18 cellular contexts compared by ENCODE assay signal in the genomic region with DNA sequence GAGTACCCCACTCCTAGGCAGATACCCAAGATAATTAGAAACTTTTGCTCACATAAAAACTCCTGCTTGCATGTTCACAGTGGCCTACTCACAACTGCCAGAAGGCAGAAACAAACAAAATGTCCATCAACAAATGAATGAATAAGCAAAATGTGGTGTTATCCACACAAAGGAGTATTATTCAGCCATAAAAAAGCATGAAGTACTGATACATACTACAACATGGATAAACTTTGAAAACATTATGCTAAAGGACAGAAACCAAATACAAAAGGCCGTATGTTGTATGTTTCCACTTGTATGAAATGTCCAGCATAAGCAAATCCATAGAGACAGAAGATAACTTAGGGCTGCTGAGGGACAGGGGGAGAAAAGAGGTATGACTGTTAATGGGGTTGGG. TPM values are rescaled to one million over a fixed set of nuclear protein-coding genes. Genes with fewer than 3 reads are reported as not detected.
DNase-seq lines count a peak whose midpoint lies in the region; ATAC-seq, FAIRE-seq and TF ChIP-seq lines count a peak whose summit lies in the region.
"Had no signal": no experiment of that assay in that cellular context is flagged by ENCODE, and none has a peak within 500 bp of the region (broad histone marks: within the 10 kb centered on the region; RNA-seq: fewer than 3 reads in every experiment).

No MANE protein-coding gene starts in this region.

- H3K27me3 ChIP-seq in H9 (ENCODE audit: insufficient read depth, low read length) (no peaks in the 10 kb centered on the region), astrocyte (ENCODE audit: insufficient read depth, low read length) (peaks cover 5% of the 10 kb centered on the region)
- H3K27me3 ChIP-seq: gastroesophageal sphincter, stomach had no signal

- H3K9me3 Mint-ChIP-seq in activated CD4-positive, alpha-beta T cell treated with anti-CD3 and anti-CD28 coated beads, Interleukin-2, amount 10 ng/mL, durations not matched to agents 24 days and 14 days = no peaks in the 10 kb centered on the region
- H3K9me3 Mint-ChIP-seq in activated CD4-positive, alpha-beta T cell treated with anti-CD3 and anti-CD28 coated beads, Interleukin-2, amount 10 ng/mL, durations not matched to agents 7 days and 5 days = no peaks in the 10 kb centered on the region
- H3K9me3 Mint-ChIP-seq in H9 (peaks cover 0 to 9% of the 10 kb centered on the region in 2 experiments; a peak in 1 of 5 replicates), astrocyte (ENCODE audit: unreplicated experiment) (peaks cover 1% of the 10 kb centered on the region), nephron (no peaks in the 10 kb centered on the region)

- H2AK5ac ChIP-seq in H9 (ENCODE audit: insufficient read length, low read length) = no peak overlapping the region

- H4K8ac ChIP-seq in H9 (replicated peaks; ENCODE audit: insufficient read length, low read depth, low read length) = no peak overlapping the region

- no CpG with 5 or more reads among the region's 1 CpG for WGBS in H9 (ENCODE audit: extremely low coverage, insufficient read length, low lambda C conversion rate)

- no peak overlapping the region for H3K14ac ChIP-seq in H9 (ENCODE audit: insufficient read depth, low read length)

- intact Hi-C loops in activated CD4-positive, alpha-beta T cell treated with anti-CD3 and anti-CD28 coated beads, Interleukin-2, amount 10 ng/mL, durations not matched to agents 24 days and 14 days (cut with micrococcal nuclease) = no loop called here
- intact Hi-C loops in posterior cingulate gyrus (cut with DNase I) = loop anchor here (5.0 kb wide), 1 partner anchor 44 kb away; the partner anchor contains the start of gene TAF1C

- H2BK15ac ChIP-seq in H9 (ENCODE audit: low read depth, low read length) = no peak overlapping the region

- peaks cover 4% of the 10 kb centered on the region for H3K36me3 Mint-ChIP-seq in activated CD4-positive, alpha-beta T cell treated with anti-CD3 and anti-CD28 coated beads, Interleukin-2, amount 10 ng/mL, durations not matched to agents 24 days and 14 days (ENCODE audit: low read depth)
- no peaks in the 10 kb centered on the region for H3K36me3 Mint-ChIP-seq in activated CD4-positive, alpha-beta T cell treated with anti-CD3 and anti-CD28 coated beads, Interleukin-2, amount 10 ng/mL, durations not matched to agents 7 days and 5 days (ENCODE audit: low read depth)
- H3K36me3 Mint-ChIP-seq in H9 (ENCODE audit: insufficient read depth in 1 of 3, low read depth in 3 of 3) (peaks cover 4 to 18% (median 6%) of the 10 kb centered on the region in 3 experiments; a peak in 6 of 7 replicates), astrocyte (ENCODE audit: low read depth, unreplicated experiment) (peaks cover 3% of the 10 kb centered on the region), nephron (ENCODE audit: low read depth) (peaks cover 14% of the 10 kb centered on the region)

- peaks cover 9% of the 10 kb centered on the region for H3K23me2 ChIP-seq in H9 (ENCODE audit: insufficient read length, low read depth, low read length, poor library complexity, severe bottlenecking)

- TF ChIP-seq CTCF in H9 (conservative IDR thresholded peaks at IDR 0.05) (no peak), astrocyte (IDR thresholded peaks at IDR 0.05; ENCODE audit: insufficient read depth, low read depth, low read length) (no peak), nephron (IDR thresholded peaks at IDR 0.05; ENCODE audit: unreplicated experiment in 3 of 3) (no peak)

- H3K36me3 ChIP-seq in astrocyte (ENCODE audit: insufficient read depth, low read length) = no peaks in the 10 kb centered on the region
- H3K36me3 ChIP-seq: gastroesophageal sphincter, stomach had no signal

- ATAC-seq in GM21447 (IDR thresholded peaks at IDR 0.05; ENCODE audit: unreplicated experiment) = no peak
- ATAC-seq: activated CD4-positive, CD25-positive, alpha-beta regulatory T cell treated with anti-CD3 and anti-CD28 coated beads, Interleukin-2, amount 50 U/mL, for 24 hours; gastroesophageal sphincter had no signal

- no peak overlapping the region for H4K5ac ChIP-seq in H9 (ENCODE audit: insufficient read length, low read depth, low read length)

- peaks cover 16% of the 10 kb centered on the region for H3K27me3 Mint-ChIP-seq in activated CD4-positive, alpha-beta T cell treated with anti-CD3 and anti-CD28 coated beads, Interleukin-2, amount 10 ng/mL, durations not matched to agents 24 days and 14 days
- peaks cover 4% of the 10 kb centered on the region for H3K27me3 Mint-ChIP-seq in activated CD4-positive, alpha-beta T cell treated with anti-CD3 and anti-CD28 coated beads, Interleukin-2, amount 10 ng/mL, durations not matched to agents 7 days and 5 days
- H3K27me3 Mint-ChIP-seq in H9 (ENCODE audit: low read depth) = peaks cover 16% of the 10 kb centered on the region
- peaks cover 5% of the 10 kb centered on the region for H3K27me3 Mint-ChIP-seq in astrocyte (ENCODE audit: low read depth, unreplicated experiment)
- peaks cover 5% of the 10 kb centered on the region for H3K27me3 Mint-ChIP-seq in nephron (ENCODE audit: low read depth)

- no peak overlapping the region for H3K18ac ChIP-seq in H9 (ENCODE audit: insufficient read length, low read depth, low read length)

- no peak overlapping the region for H3K27ac ChIP-seq in H9 (ENCODE audit: insufficient read length, low read depth, low read length)
- H3K27ac ChIP-seq in astrocyte (ENCODE audit: low read depth, low read length) = no peak overlapping the region
- H3K27ac ChIP-seq: gastroesophageal sphincter had no signal

- H3K9me3 ChIP-seq in H9 (ENCODE audit: control insufficient read depth, low read depth, low read length) (no peaks in the 10 kb centered on the region), astrocyte (ENCODE audit: insufficient read depth, low read depth, low read length) (no peaks in the 10 kb centered on the region)
- H3K9me3 ChIP-seq: gastroesophageal sphincter, stomach had no signal

- no peak overlapping the region for H2BK120ac ChIP-seq in H9 (ENCODE audit: low read depth, low read length, poor library complexity, severe bottlenecking)

- peaks cover 4% of the 10 kb centered on the region; the same call in 1 of the 2 replicates for H3K79me2 ChIP-seq in H9 (ENCODE audit: insufficient read depth, low read length)
- H3K79me2 ChIP-seq in astrocyte (ENCODE audit: insufficient read depth, low read length) = peaks cover 50% of the 10 kb centered on the region

- peak overlapping the region; percentile 43 for H3K4me3 Mint-ChIP-seq in activated CD4-positive, alpha-beta T cell treated with anti-CD3 and anti-CD28 coated beads, Interleukin-2, amount 10 ng/mL, durations not matched to agents 24 days and 14 days
- H3K4me3 Mint-ChIP-seq in activated CD4-positive, alpha-beta T cell treated with anti-CD3 and anti-CD28 coated beads, Interleukin-2, amount 10 ng/mL, durations not matched to agents 7 days and 5 days = no peak overlapping the region
- H3K4me3 Mint-ChIP-seq in H9 (peak overlapping the region; percentile 95 to 99; a peak in 4 of 5 replicates), astrocyte (ENCODE audit: unreplicated experiment) (peak overlapping the region; percentile 96), nephron (peak overlapping the region; percentile 97 to 100 (median 98))

- H4K20me1 ChIP-seq in H9 (ENCODE audit: control insufficient read depth, insufficient read depth, insufficient read length) (no peaks in the 10 kb centered on the region), astrocyte (ENCODE audit: insufficient read depth, low read length) (peaks cover 31% of the 10 kb centered on the region)

- H3K4me1 ChIP-seq in H9 (ENCODE audit: insufficient read depth, low read length) (peaks cover 7% of the 10 kb centered on the region; the same call in 1 of the 2 replicates), astrocyte (ENCODE audit: insufficient read depth, low read length) (peaks cover 10% of the 10 kb centered on the region)

- POLR2A ChIA-PET in activated CD4-positive, alpha-beta T cell treated with anti-CD3 and anti-CD28 coated beads, Interleukin-2, amount 10 ng/mL, durations not matched to agents 7 days and 5 days (lab: Charles Lee) = no interaction called here

- H3K4me2 ChIP-seq in H9 (ENCODE audit: insufficient read depth, insufficient read length, low read length) (peak overlapping the region; percentile 77), astrocyte (ENCODE audit: low read length) (peak overlapping the region; percentile 85)

- no peak overlapping the region for H3T11ph ChIP-seq in H9 (ENCODE audit: low read length)

- H3K4ac ChIP-seq in H9 (ENCODE audit: low read depth, low read length) = no peak overlapping the region

- no peak overlapping the region for H2BK5ac ChIP-seq in H9 (ENCODE audit: insufficient read length, low read length)

- no peak overlapping the region for H3K56ac ChIP-seq in H9 (ENCODE audit: insufficient read length, low read depth, low read length)

- CTCF ChIA-PET in activated CD4-positive, alpha-beta T cell treated with anti-CD3 and anti-CD28 coated beads, Interleukin-2, amount 10 ng/mL, durations not matched to agents 7 days and 5 days (lab: Charles Lee) = interaction anchor here (2.3 kb wide), 1 partner anchor 44 kb away, joined by 12 read pairs; the partner anchor contains the start of gene TAF1C

- no peak overlapping the region for H3K23ac ChIP-seq in H9 (ENCODE audit: insufficient read length, low read depth, low read length)

- peaks cover 3% of the 10 kb centered on the region for H3K79me1 ChIP-seq in H9 (ENCODE audit: insufficient read depth, low read depth, low read length, poor library complexity, severe bottlenecking)

- H3K4me3 ChIP-seq in astrocyte (ENCODE audit: insufficient read depth, low read depth, low read length) = no peak overlapping the region

- H3K9ac ChIP-seq in H9 (ENCODE audit: extremely low read depth, insufficient read length, low read length) (no peak overlapping the region), astrocyte (ENCODE audit: low read length) (no peak overlapping the region)

- H2AFZ ChIP-seq in H9 (ENCODE audit: low read length) (no peak overlapping the region), astrocyte (ENCODE audit: low read depth, low read length) (no peak overlapping the region)

- H2BK20ac ChIP-seq in H9 (ENCODE audit: low read depth, low read length, poor library complexity, severe bottlenecking) = no peak overlapping the region

- H3K4me1 Mint-ChIP-seq in activated CD4-positive, alpha-beta T cell treated with anti-CD3 and anti-CD28 coated beads, Interleukin-2, amount 10 ng/mL, durations not matched to agents 24 days and 14 days = peaks cover 23% of the 10 kb centered on the region
- H3K4me1 Mint-ChIP-seq in activated CD4-positive, alpha-beta T cell treated with anti-CD3 and anti-CD28 coated beads, Interleukin-2, amount 10 ng/mL, durations not matched to agents 7 days and 5 days = peaks cover 31% of the 10 kb centered on the region
- H3K4me1 Mint-ChIP-seq in H9 (peaks cover 28 to 35% of the 10 kb centered on the region in 2 experiments), astrocyte (ENCODE audit: low read depth, unreplicated experiment) (peaks cover 15% of the 10 kb centered on the region), nephron (peaks cover 28% of the 10 kb centered on the region)

- H2BK12ac ChIP-seq in H9 (ENCODE audit: insufficient read length, low read depth, low read length) = no peak overlapping the region

- no peak overlapping the region for H3K27ac Mint-ChIP-seq in activated CD4-positive, alpha-beta T cell treated with anti-CD3 and anti-CD28 coated beads, Interleukin-2, amount 10 ng/mL, durations not matched to agents 24 days and 14 days
- H3K27ac Mint-ChIP-seq in activated CD4-positive, alpha-beta T cell treated with anti-CD3 and anti-CD28 coated beads, Interleukin-2, amount 10 ng/mL, durations not matched to agents 7 days and 5 days = no peak overlapping the region
- H3K27ac Mint-ChIP-seq in H9 = no peak overlapping the region
- no peak overlapping the region for H3K27ac Mint-ChIP-seq in astrocyte (ENCODE audit: unreplicated experiment)
- H3K27ac Mint-ChIP-seq in nephron = peak overlapping the region in 1 of 3 experiments; percentile 31

- no peak for DNase-seq in activated CD4-positive, alpha-beta T cell treated with anti-CD3 and anti-CD28 coated beads, Interleukin-2, amount 10 ng/mL, durations not matched to agents 24 days and 14 days
- no peak for DNase-seq in activated CD4-positive, alpha-beta T cell treated with anti-CD3 and anti-CD28 coated beads, Interleukin-2, amount 10 ng/mL, durations not matched to agents 7 days and 5 days
- no peak for DNase-seq in H9
- DNase-seq in astrocyte (ENCODE audit: low read depth) = no peak
- DNase-seq in posterior cingulate gyrus = no peak
- no peak for DNase-seq in NCI-H446 (lab: John Stamatoyannopoulos, UW)
- DNase-seq: anterior cingulate cortex; NCI-H1048; stimulated activated CD4-positive, alpha-beta T cell treated with anti-CD3 and anti-CD28 coated beads, Interleukin-15, amount 100 ng/mL, for 24 hours; stomach had no signal

- FAIRE-seq in astrocyte (lab: Jason Lieb, UNC) = no peak
- FAIRE-seq: endothelial cell of umbilical vein had no signal

- no peak overlapping the region for H4K91ac ChIP-seq in H9 (ENCODE audit: insufficient read length, low read depth, low read length)

RNA-seq across cellular contexts. Expression of gene HSDL1, which starts 1.9 kb away (rescaled TPM):
- total RNA-seq in activated CD4-positive, alpha-beta T cell treated with anti-CD3 and anti-CD28 coated beads, Interleukin-2, amount 10 ng/mL, durations not matched to agents 24 days and 14 days = 16.4 and 17.6 TPM in 2 replicates
- total RNA-seq in activated CD4-positive, alpha-beta T cell treated with anti-CD3 and anti-CD28 coated beads, Interleukin-2, amount 10 ng/mL, durations not matched to agents 7 days and 5 days = 10 to 100 TPM in 1 of 2 experiments, 1 to 10 TPM in 1; 8.8 to 10.6 TPM
- total RNA-seq in H9 (2021) (34.2 and 38.2 TPM in 2 replicates), astrocyte (26.5 and 29.2 TPM in 2 replicates)

RNA-seq across cellular contexts. Expression of gene DNAAF1, which starts 2.0 kb away (rescaled TPM):
- not detected in 2 replicates for total RNA-seq in activated CD4-positive, alpha-beta T cell treated with anti-CD3 and anti-CD28 coated beads, Interleukin-2, amount 10 ng/mL, durations not matched to agents 24 days and 14 days
- under 1 TPM in 1 of 2 experiments, not detected in 1; 0.25 TPM for total RNA-seq in activated CD4-positive, alpha-beta T cell treated with anti-CD3 and anti-CD28 coated beads, Interleukin-2, amount 10 ng/mL, durations not matched to agents 7 days and 5 days
- 0.15 TPM in 1 of 2 replicates, not detected in the other for total RNA-seq in H9 (2021)
- 0.30 and 0.38 TPM in 2 replicates for total RNA-seq in astrocyte
- total RNA-seq: A673, endothelial cell of umbilical vein, myocyte, urinary bladder had no signal

RNA-seq across cellular contexts. Expression of gene MBTPS1, which starts 26.3 kb away (rescaled TPM):
- 49.6 and 52.3 TPM in 2 replicates for total RNA-seq in activated CD4-positive, alpha-beta T cell treated with anti-CD3 and anti-CD28 coated beads, Interleukin-2, amount 10 ng/mL, durations not matched to agents 24 days and 14 days
- total RNA-seq in activated CD4-positive, alpha-beta T cell treated with anti-CD3 and anti-CD28 coated beads, Interleukin-2, amount 10 ng/mL, durations not matched to agents 7 days and 5 days = 10 to 100 TPM; 57.3 to 61.9 TPM
- total RNA-seq in H9 (2021) (46.8 and 48.7 TPM in 2 replicates), astrocyte (85.9 and 88.2 TPM in 2 replicates)

RNA-seq across cellular contexts. Expression of gene TAF1C, which starts 43.8 kb away (rescaled TPM):
- 60.3 and 61.1 TPM in 2 replicates for total RNA-seq in activated CD4-positive, alpha-beta T cell treated with anti-CD3 and anti-CD28 coated beads, Interleukin-2, amount 10 ng/mL, durations not matched to agents 24 days and 14 days
- total RNA-seq in activated CD4-positive, alpha-beta T cell treated with anti-CD3 and anti-CD28 coated beads, Interleukin-2, amount 10 ng/mL, durations not matched to agents 7 days and 5 days = 10 to 100 TPM; 52.1 to 60.8 TPM
- total RNA-seq in H9 (2021) = 78.6 and 81.3 TPM in 2 replicates
- 30.4 and 34.1 TPM in 2 replicates for total RNA-seq in astrocyte

RNA-seq across cellular contexts. Expression of gene ADAD2, which starts 47.9 kb away (rescaled TPM):
- not detected in 2 replicates for total RNA-seq in activated CD4-positive, alpha-beta T cell treated with anti-CD3 and anti-CD28 coated beads, Interleukin-2, amount 10 ng/mL, durations not matched to agents 24 days and 14 days
- total RNA-seq in activated CD4-positive, alpha-beta T cell treated with anti-CD3 and anti-CD28 coated beads, Interleukin-2, amount 10 ng/mL, durations not matched to agents 7 days and 5 days = not detected
- total RNA-seq in H9 (2021) (0.99 and 1.0 TPM in 2 replicates), astrocyte (not detected in 2 replicates)
- total RNA-seq: A673, endothelial cell of umbilical vein, myocyte had no signal
